In genomic region chr7:135238112-135238744, GRCh38 we compare ENCODE assay signal across 8 cellular contexts. TPM values are rescaled to one million over a fixed set of nuclear protein-coding genes. Genes with fewer than 3 reads are reported as not detected.
DNase-seq lines count a peak whose midpoint lies in the region; ATAC-seq lines count a peak whose summit lies in the region.
"Had no signal": no experiment of that assay in that cellular context is flagged by ENCODE, and none has a peak within 500 bp of the region (broad histone marks: within the 10 kb centered on the region; RNA-seq: fewer than 3 reads in every experiment).

No MANE protein-coding gene starts in this region.

- H3K4me3 ChIP-seq in mesendoderm (ENCODE audit: low read length), result no peak overlapping the region

- no peaks in the 10 kb centered on the region for H3K36me3 ChIP-seq in mesendoderm (ENCODE audit: control insufficient read depth, insufficient read depth, low read length)

- H2BK15ac ChIP-seq in mesendoderm (replicated peaks; ENCODE audit: low read depth), result no peak overlapping the region

- H3K18ac ChIP-seq in mesendoderm (ENCODE audit: low read length), result no peak overlapping the region

- no peak overlapping the region for H3K56ac ChIP-seq in mesendoderm (ENCODE audit: low read length)

- no peak overlapping the region for H3K27ac Mint-ChIP-seq in activated naive CD8-positive, alpha-beta T cell treated with anti-CD3 and anti-CD28 coated beads for 36 hours

- no peak overlapping the region for H3K4me3 Mint-ChIP-seq in activated naive CD8-positive, alpha-beta T cell treated with anti-CD3 and anti-CD28 coated beads for 36 hours

- WGBS in mesendoderm (ENCODE audit: extremely low coverage, insufficient coverage, low lambda C conversion rate), result no CpG with 5 or more reads among the region's 11 CpGs

- H4K8ac ChIP-seq in mesendoderm (ENCODE audit: low read depth, low read length), result no peak overlapping the region

- no peak overlapping the region for H2BK5ac ChIP-seq in mesendoderm (ENCODE audit: low read length)

- H3K23ac ChIP-seq in mesendoderm (ENCODE audit: low read length), result no peak overlapping the region

- no peaks in the 10 kb centered on the region for H3K4me1 ChIP-seq in mesendoderm (ENCODE audit: control insufficient read depth, low read depth, low read length)

- no peak overlapping the region for H3K4me2 ChIP-seq in mesendoderm (ENCODE audit: low read length)

- no peaks in the 10 kb centered on the region for H3K9me3 Mint-ChIP-seq in activated naive CD8-positive, alpha-beta T cell treated with anti-CD3 and anti-CD28 coated beads for 36 hours

- no peak overlapping the region for H4K5ac ChIP-seq in mesendoderm (ENCODE audit: low read length)

- H3K27me3 ChIP-seq in mesendoderm (ENCODE audit: insufficient read depth, low read length, poor library complexity), result no peaks in the 10 kb centered on the region

- peaks cover 3% of the 10 kb centered on the region for H3K27me3 Mint-ChIP-seq in activated naive CD8-positive, alpha-beta T cell treated with anti-CD3 and anti-CD28 coated beads for 36 hours

- no peak overlapping the region for H3K4ac ChIP-seq in mesendoderm (ENCODE audit: low read depth, low read length)

- no peak overlapping the region for H3K27ac ChIP-seq in mesendoderm (ENCODE audit: low read depth, low read length)

- H3K79me1 ChIP-seq in mesendoderm (ENCODE audit: low read length), result no peaks in the 10 kb centered on the region

- H3K9ac ChIP-seq in mesendoderm (ENCODE audit: low read length), result no peak overlapping the region

- no peak for ATAC-seq in HG02759 (IDR thresholded peaks at IDR 0.05; ENCODE audit: unreplicated experiment)
- no peak for ATAC-seq in HG03139 (IDR thresholded peaks at IDR 0.05; ENCODE audit: unreplicated experiment)

- DNase-seq in Daoy (ENCODE audit: low read depth) (peak; percentile 7), HuH-7.5 (ENCODE audit: low spot score) (peak; percentile 62), mesendoderm (peak; percentile 57), G401 (ENCODE audit: low spot score) (no peak)
- peak; percentile 12 for DNase-seq in activated naive CD8-positive, alpha-beta T cell treated with anti-CD3 and anti-CD28 coated beads for 36 hours

- H2AK5ac ChIP-seq in mesendoderm (ENCODE audit: low read length), result no peak overlapping the region

- H3K36me3 Mint-ChIP-seq in activated naive CD8-positive, alpha-beta T cell treated with anti-CD3 and anti-CD28 coated beads for 36 hours, result no peaks in the 10 kb centered on the region

- no peak overlapping the region for H2BK120ac ChIP-seq in mesendoderm (ENCODE audit: low read depth, low read length)

- H3K79me2 ChIP-seq in mesendoderm (ENCODE audit: control insufficient read depth, insufficient read depth, low read length), result no peaks in the 10 kb centered on the region

- H3K4me1 Mint-ChIP-seq in activated naive CD8-positive, alpha-beta T cell treated with anti-CD3 and anti-CD28 coated beads for 36 hours, result peaks cover 7% of the 10 kb centered on the region

- in situ Hi-C loops in G401 (cut with HindIII; ENCODE audit: low sequenced_read_pairs), result no loop called here

RNA-seq across cellular contexts. Expression of gene STRA8, which starts 4.6 kb away (rescaled TPM):
- not detected in 2 replicates for total RNA-seq in Daoy (2014; rRNA removed; shearing (Covaris generic))
- total RNA-seq in activated naive CD8-positive, alpha-beta T cell treated with anti-CD3 and anti-CD28 coated beads for 36 hours, result not detected
- polyA plus RNA-seq in mesendoderm (2013, experiment 1 of 2), result not detected
- not detected for polyA plus RNA-seq in mesendoderm (2013, experiment 2 of 2)
- not detected in 2 replicates for total RNA-seq in G401 (2014; rRNA removed; shearing (Covaris generic))
- total RNA-seq: skeletal muscle tissue had no signal

RNA-seq across cellular contexts. Expression of gene WDR91, which starts 26.9 kb away (rescaled TPM):
- total RNA-seq in Daoy (2014; rRNA removed; shearing (Covaris generic)), result 3.7 and 16.8 TPM in 2 replicates
- total RNA-seq in activated naive CD8-positive, alpha-beta T cell treated with anti-CD3 and anti-CD28 coated beads for 36 hours, result 10 to 100 TPM; 12.3 to 14.0 TPM
- polyA plus RNA-seq in mesendoderm (2013, experiment 1 of 2), result 4.4 TPM
- polyA plus RNA-seq in mesendoderm (2013, experiment 2 of 2), result 4.7 TPM
- total RNA-seq in G401 (2014; rRNA removed; shearing (Covaris generic)), result 9.9 and 16.9 TPM in 2 replicates
